Comparison of ENCODE assay signal across 21 cellular contexts in the genomic region with DNA sequence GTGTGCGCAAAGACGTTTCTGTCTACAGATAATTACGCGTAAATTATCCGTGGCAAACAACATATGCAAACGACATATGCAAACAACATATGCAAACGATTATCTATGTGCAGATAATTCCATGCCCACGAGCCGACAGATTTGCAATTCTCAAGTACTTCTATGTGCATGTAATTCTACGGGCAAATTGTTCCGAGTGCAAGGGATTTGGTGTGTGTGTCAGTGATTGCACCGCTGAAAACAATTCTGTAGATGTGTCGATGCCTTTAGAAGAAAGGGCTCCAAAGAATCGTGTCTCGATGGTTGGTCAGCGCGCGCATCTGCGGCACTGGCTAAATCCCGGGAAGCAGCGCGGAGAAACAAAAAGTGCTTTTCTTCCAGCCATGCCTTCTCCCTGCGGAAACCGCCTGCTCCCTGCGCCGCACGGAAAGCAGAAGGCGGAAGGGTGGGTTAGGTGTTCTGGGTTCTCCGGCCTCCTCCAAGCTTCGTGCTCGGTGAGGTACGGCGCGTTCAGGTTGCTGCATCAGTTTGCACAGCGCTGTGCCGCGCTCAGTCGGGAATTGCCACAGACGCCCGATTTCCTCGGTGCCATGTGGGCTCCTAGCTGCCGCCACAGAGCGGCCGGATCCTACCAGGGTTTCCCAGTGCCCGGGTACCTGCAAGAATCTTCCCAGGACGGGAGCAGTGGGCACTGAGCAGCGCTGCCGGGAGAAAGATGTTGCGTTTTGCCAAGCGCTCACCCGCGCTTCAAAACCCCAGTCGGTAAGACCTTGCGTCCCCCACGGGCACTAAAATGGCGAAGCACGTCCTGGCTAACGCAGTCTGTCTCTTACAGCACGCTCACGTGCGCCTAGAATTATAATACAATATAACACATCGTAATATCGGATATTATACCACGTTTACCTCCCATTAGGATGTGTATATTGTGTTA. TPM values are rescaled to one million over a fixed set of nuclear protein-coding genes. Genes with fewer than 3 reads are reported as not detected.
DNase-seq lines count a peak whose midpoint lies in the region; ATAC-seq and TF ChIP-seq lines count a peak whose summit lies in the region.
"Had no signal": no experiment of that assay in that cellular context is flagged by ENCODE, and none has a peak within 500 bp of the region (broad histone marks: within the 10 kb centered on the region; RNA-seq: fewer than 3 reads in every experiment).

No MANE protein-coding gene starts in this region.

- H3K36me3 ChIP-seq in endodermal cell (ENCODE audit: control insufficient read depth, insufficient read depth, low read length), result no peaks in the 10 kb centered on the region
- H3K36me3 ChIP-seq in neural progenitor cell, result no peaks in the 10 kb centered on the region
- H3K36me3 ChIP-seq: spleen had no signal

- H2AFZ ChIP-seq in neural progenitor cell (replicated peaks), result peak overlapping the region; percentile 63

- H3K27me3 Mint-ChIP-seq in activated CD8-positive, alpha-beta T cell treated with anti-CD3 and anti-CD28 coated beads, Interleukin-2, amount 10 ng/mL, durations not matched to agents 7 days and 5 days (ENCODE audit: low read depth), result peaks cover 75% of the 10 kb centered on the region
- peaks cover 81% of the 10 kb centered on the region for H3K27me3 Mint-ChIP-seq in activated CD8-positive, alpha-beta T cell treated with anti-CD3 and anti-CD28 coated beads for 36 hours
- H3K27me3 Mint-ChIP-seq in endodermal cell (ENCODE audit: insufficient read depth), result peaks cover 99% of the 10 kb centered on the region
- peaks cover 91% of the 10 kb centered on the region for H3K27me3 Mint-ChIP-seq in neural progenitor cell (ENCODE audit: insufficient read depth, low read depth)

- H3K27ac ChIP-seq in endodermal cell (ENCODE audit: low read depth, low read length) (no peak overlapping the region), neural progenitor cell (no peak overlapping the region)
- H3K27ac ChIP-seq: foreskin keratinocyte, spleen had no signal

- H3K9me3 ChIP-seq in endodermal cell (ENCODE audit: control insufficient read depth, low read length), result peaks cover 5% of the 10 kb centered on the region
- H3K9me3 ChIP-seq in neural progenitor cell (ENCODE audit: low read depth), result no peaks in the 10 kb centered on the region

- CTCF ChIA-PET in activated CD8-positive, alpha-beta T cell treated with anti-CD3 and anti-CD28 coated beads, Interleukin-2, amount 10 ng/mL, durations not matched to agents 7 days and 5 days (lab: Charles Lee), result no interaction called here
- CTCF ChIA-PET in activated CD8-positive, alpha-beta T cell treated with anti-CD3 and anti-CD28 coated beads for 36 hours (lab: Charles Lee), result no interaction called here

- H3K27me3 ChIP-seq in endodermal cell (ENCODE audit: control insufficient read depth, insufficient read depth, low read length, poor library complexity, severe bottlenecking), result peaks cover 100% of the 10 kb centered on the region
- H3K27me3 ChIP-seq in neural progenitor cell, result peaks cover 100% of the 10 kb centered on the region

- peak overlapping the region; percentile 25 for H3K4me3 Mint-ChIP-seq in activated CD8-positive, alpha-beta T cell treated with anti-CD3 and anti-CD28 coated beads, Interleukin-2, amount 10 ng/mL, durations not matched to agents 7 days and 5 days
- no peak overlapping the region for H3K4me3 Mint-ChIP-seq in activated CD8-positive, alpha-beta T cell treated with anti-CD3 and anti-CD28 coated beads for 36 hours
- H3K4me3 Mint-ChIP-seq in endodermal cell (no peak overlapping the region), neural progenitor cell (no peak overlapping the region)
- H3K4me3 Mint-ChIP-seq: activated naive CD8-positive, alpha-beta T cell treated with anti-CD3 and anti-CD28 coated beads for 36 hours; CD4-positive, CD25-positive, alpha-beta regulatory T cell; dendritic cell treated with granulocyte-macrophage colony-stimulating factor and Interleukin-4, amounts not matched to agents 40 ng/mL and 50 ng/mL, for 4 days had no signal

- DNase-seq in activated CD8-positive, alpha-beta T cell treated with anti-CD3 and anti-CD28 coated beads, Interleukin-2, amount 10 ng/mL, durations not matched to agents 7 days and 5 days, result no peak
- no peak for DNase-seq in activated CD8-positive, alpha-beta T cell treated with anti-CD3 and anti-CD28 coated beads for 36 hours
- no peak for DNase-seq in HFF-Myc (ENCODE audit: extremely low read depth, low read depth)
- peak; percentile 85 for DNase-seq in endodermal cell
- peak; percentile 82 for DNase-seq in neural progenitor cell (ENCODE audit: low spot score)
- no peak for DNase-seq in NCI-H1092 (lab: John Stamatoyannopoulos, UW)
- DNase-seq: ACHN; activated naive CD8-positive, alpha-beta T cell treated with anti-CD3 and anti-CD28 coated beads for 36 hours; foreskin keratinocyte; NCI-H2029; NCI-H446; spleen; substantia nigra had no signal

- H3K4me3 ChIP-seq in HFF-Myc (replicated peaks; ENCODE audit: low read depth, low read length) (peak overlapping the region; percentile 16), endodermal cell (ENCODE audit: low read length) (no peak overlapping the region), neural progenitor cell (no peak overlapping the region)
- H3K4me3 ChIP-seq: K562, spleen had no signal

- H3K4me1 ChIP-seq in endodermal cell (ENCODE audit: control insufficient read depth, insufficient read depth, low read length), result peaks cover 3% of the 10 kb centered on the region
- H3K4me1 ChIP-seq in neural progenitor cell, result no peaks in the 10 kb centered on the region
- H3K4me1 ChIP-seq: foreskin keratinocyte, spleen had no signal

- 2 to 4% methylated on average over 27 to 63 of the region's 64 CpGs for WGBS in endodermal cell (ENCODE audit: insufficient coverage in 1 of 2, insufficient read length in 1 of 2), 2 experiments

- no peaks in the 10 kb centered on the region for H3K4me1 Mint-ChIP-seq in activated CD8-positive, alpha-beta T cell treated with anti-CD3 and anti-CD28 coated beads, Interleukin-2, amount 10 ng/mL, durations not matched to agents 7 days and 5 days (ENCODE audit: low read depth)
- H3K4me1 Mint-ChIP-seq in activated CD8-positive, alpha-beta T cell treated with anti-CD3 and anti-CD28 coated beads for 36 hours (ENCODE audit: low read depth), result no peaks in the 10 kb centered on the region
- H3K4me1 Mint-ChIP-seq in endodermal cell (peaks cover 15% of the 10 kb centered on the region), neural progenitor cell (no peaks in the 10 kb centered on the region)
- H3K4me1 Mint-ChIP-seq: CD4-positive, CD25-positive, alpha-beta regulatory T cell had no signal

- peak overlapping the region; percentile 22 for H3K4me2 ChIP-seq in neural progenitor cell

- peaks cover 6% of the 10 kb centered on the region for H3F3A ChIP-seq in neural progenitor cell (ENCODE audit: low read depth)

- H3K27ac Mint-ChIP-seq in activated CD8-positive, alpha-beta T cell treated with anti-CD3 and anti-CD28 coated beads, Interleukin-2, amount 10 ng/mL, durations not matched to agents 7 days and 5 days, result peak overlapping the region; percentile 30
- H3K27ac Mint-ChIP-seq in activated CD8-positive, alpha-beta T cell treated with anti-CD3 and anti-CD28 coated beads for 36 hours, result no peak overlapping the region
- H3K27ac Mint-ChIP-seq in endodermal cell, result no peak overlapping the region
- no peak overlapping the region for H3K27ac Mint-ChIP-seq in neural progenitor cell
- H3K27ac Mint-ChIP-seq: activated naive CD8-positive, alpha-beta T cell treated with anti-CD3 and anti-CD28 coated beads for 36 hours; CD4-positive, CD25-positive, alpha-beta regulatory T cell; dendritic cell treated with granulocyte-macrophage colony-stimulating factor and Interleukin-4, amounts not matched to agents 40 ng/mL and 50 ng/mL, for 4 days had no signal

- H3K36me3 Mint-ChIP-seq in activated CD8-positive, alpha-beta T cell treated with anti-CD3 and anti-CD28 coated beads, Interleukin-2, amount 10 ng/mL, durations not matched to agents 7 days and 5 days (ENCODE audit: low read depth), result peaks cover 5% of the 10 kb centered on the region
- no peaks in the 10 kb centered on the region for H3K36me3 Mint-ChIP-seq in activated CD8-positive, alpha-beta T cell treated with anti-CD3 and anti-CD28 coated beads for 36 hours (ENCODE audit: low read depth)
- H3K36me3 Mint-ChIP-seq in endodermal cell (ENCODE audit: low read depth) (no peaks in the 10 kb centered on the region), neural progenitor cell (no peaks in the 10 kb centered on the region)
- H3K36me3 Mint-ChIP-seq: activated naive CD8-positive, alpha-beta T cell treated with anti-CD3 and anti-CD28 coated beads for 36 hours; CD4-positive, CD25-positive, alpha-beta regulatory T cell had no signal

- peaks cover 6% of the 10 kb centered on the region for H3K9me3 Mint-ChIP-seq in activated CD8-positive, alpha-beta T cell treated with anti-CD3 and anti-CD28 coated beads, Interleukin-2, amount 10 ng/mL, durations not matched to agents 7 days and 5 days (ENCODE audit: insufficient read depth)
- H3K9me3 Mint-ChIP-seq in activated CD8-positive, alpha-beta T cell treated with anti-CD3 and anti-CD28 coated beads for 36 hours, result peaks cover 4% of the 10 kb centered on the region
- H3K9me3 Mint-ChIP-seq in endodermal cell (peaks cover 10% of the 10 kb centered on the region), neural progenitor cell (no peaks in the 10 kb centered on the region)
- H3K9me3 Mint-ChIP-seq: dendritic cell treated with granulocyte-macrophage colony-stimulating factor and Interleukin-4, amounts not matched to agents 40 ng/mL and 50 ng/mL, for 4 days had no signal

- TF ChIP-seq CTCF in activated CD8-positive, alpha-beta T cell treated with anti-CD3 and anti-CD28 coated beads for 36 hours (IDR thresholded peaks at IDR 0.05), result no peak
- no peak for TF ChIP-seq CTCF in HFF-Myc (IDR thresholded peaks at IDR 0.05; ENCODE audit: low read depth, low read length, missing control alignments)
- no peak for TF ChIP-seq CTCF in endodermal cell (conservative IDR thresholded peaks at IDR 0.05)
- TF ChIP-seq CTCF in neural progenitor cell (IDR thresholded peaks at IDR 0.05), result no peak

- no peak overlapping the region for H3K9ac ChIP-seq in endodermal cell (ENCODE audit: extremely low read depth, low read length, poor library complexity, severe bottlenecking)
- H3K9ac ChIP-seq in neural progenitor cell, result no peak overlapping the region

- intact Hi-C loops in activated CD8-positive, alpha-beta T cell treated with anti-CD3 and anti-CD28 coated beads for 36 hours (cut with micrococcal nuclease), result loop anchor here (5.0 kb wide), 1 partner anchor 963 kb away; no protein-coding TSS in a partner anchor

- H4K20me1 ChIP-seq in neural progenitor cell (ENCODE audit: low read depth), result peaks cover 86% of the 10 kb centered on the region

- no peaks in the 10 kb centered on the region for H3K79me2 ChIP-seq in neural progenitor cell (ENCODE audit: low read depth)

- no peak for ATAC-seq in activated CD8-positive, alpha-beta T cell treated with anti-CD3 and anti-CD28 coated beads, Interleukin-2, amount 10 ng/mL, durations not matched to agents 7 days and 5 days
- no peak for ATAC-seq in activated CD8-positive, alpha-beta T cell treated with anti-CD3 and anti-CD28 coated beads for 36 hours
- ATAC-seq in GM18519 (IDR thresholded peaks at IDR 0.05; ENCODE audit: low FRiP score, unreplicated experiment) (no peak), HG02588 (IDR thresholded peaks at IDR 0.05; ENCODE audit: unreplicated experiment) (no peak)
- ATAC-seq: foreskin keratinocyte, K562, left lobe of liver, Right ventricle myocardium inferior had no signal

- POLR2A ChIA-PET in activated CD8-positive, alpha-beta T cell treated with anti-CD3 and anti-CD28 coated beads, Interleukin-2, amount 10 ng/mL, durations not matched to agents 7 days and 5 days (lab: Charles Lee), result no interaction called here
- POLR2A ChIA-PET in activated CD8-positive, alpha-beta T cell treated with anti-CD3 and anti-CD28 coated beads for 36 hours (lab: Charles Lee), result no interaction called here

RNA-seq across cellular contexts. Expression of gene TBX5, which starts 34.8 kb away (rescaled TPM):
- total RNA-seq in activated CD8-positive, alpha-beta T cell treated with anti-CD3 and anti-CD28 coated beads, Interleukin-2, amount 10 ng/mL, durations not matched to agents 7 days and 5 days, result not detected
- not detected for total RNA-seq in activated CD8-positive, alpha-beta T cell treated with anti-CD3 and anti-CD28 coated beads for 36 hours
- not detected for total RNA-seq in endodermal cell
- polyA plus RNA-seq in endodermal cell (2013, experiment 1 of 2), result 0.14 TPM
- polyA plus RNA-seq in endodermal cell (2013, experiment 2 of 2), result 0.17 TPM
- total RNA-seq in neural progenitor cell (ENCODE audit: low replicate concordance), result not detected in 2 replicates
- total RNA-seq: activated naive CD8-positive, alpha-beta T cell treated with anti-CD3 and anti-CD28 coated beads for 36 hours; CD4-positive, CD25-positive, alpha-beta regulatory T cell; foreskin keratinocyte; K562; left lobe of liver; mononuclear cell; spleen had no signal
- polyA plus RNA-seq: CD4-positive, CD25-positive, alpha-beta regulatory T cell; foreskin keratinocyte; K562; spleen had no signal

Comparison
In these comparisons a context has a peak if more than half of its experiments do, and no peak if none do; other contexts are left out.
1. DNase-seq: peak in endodermal cell (single experiment) and neural progenitor cell (single experiment); none in activated CD8-positive, alpha-beta T cell treated with anti-CD3 and anti-CD28 coated beads, Interleukin-2, amount 10 ng/mL, durations not matched to agents 7 days and 5 days (single experiment), activated CD8-positive, alpha-beta T cell treated with anti-CD3 and anti-CD28 coated beads for 36 hours (single experiment), HFF-Myc (single experiment) and NCI-H1092 (single experiment).